15 cellular contexts compared by ENCODE assay signal in genomic region chr15:98455899-98456298, GRCh38.
"Had no signal": no experiment of that assay in that cellular context is flagged by ENCODE, and none has a peak within 500 bp of the region (broad histone marks: within the 10 kb centered on the region; RNA-seq: fewer than 3 reads in every experiment).

No MANE protein-coding gene starts in this region.

- H3K4me3 ChIP-seq: body of pancreas, dorsolateral prefrontal cortex, spleen had no signal

- H3K4me3 Mint-ChIP-seq: activated naive CD8-positive, alpha-beta T cell; endodermal cell; immature natural killer cell; naive thymus-derived CD8-positive, alpha-beta T cell had no signal

- H3K4me1 ChIP-seq: body of pancreas, spleen had no signal

- H3K36me3 Mint-ChIP-seq: activated naive CD8-positive, alpha-beta T cell; immature natural killer cell had no signal

- H3K4me1 Mint-ChIP-seq: immature natural killer cell; naive thymus-derived CD8-positive, alpha-beta T cell had no signal

- H3K27ac ChIP-seq: body of pancreas, dorsolateral prefrontal cortex, spleen had no signal

- H3K27ac Mint-ChIP-seq: activated naive CD8-positive, alpha-beta T cell; endodermal cell; immature natural killer cell; naive thymus-derived CD8-positive, alpha-beta T cell had no signal

- H3K36me3 ChIP-seq: spleen had no signal

- H3K27me3 ChIP-seq: body of pancreas had no signal

- DNase-seq: activated CD4-positive, alpha-beta T cell treated with anti-CD3 and anti-CD28 coated beads, Interleukin-2, amount 50 U/mL, for 4 hours; activated gamma-delta T cell treated with Interleukin-2 at 50 U/mL for 16 hours; amniotic stem cell; body of pancreas; central memory CD4-positive, alpha-beta T cell; dorsolateral prefrontal cortex; endodermal cell; erythroblast; immature natural killer cell; mesendoderm; naive thymus-derived CD8-positive, alpha-beta T cell; spleen; stimulated activated naive CD4-positive, alpha-beta T cell had no signal

- ATAC-seq: body of pancreas; naive thymus-derived CD8-positive, alpha-beta T cell; sciatic nerve had no signal

- H3K9me3 ChIP-seq: body of pancreas, spleen had no signal
